In the genomic region with DNA sequence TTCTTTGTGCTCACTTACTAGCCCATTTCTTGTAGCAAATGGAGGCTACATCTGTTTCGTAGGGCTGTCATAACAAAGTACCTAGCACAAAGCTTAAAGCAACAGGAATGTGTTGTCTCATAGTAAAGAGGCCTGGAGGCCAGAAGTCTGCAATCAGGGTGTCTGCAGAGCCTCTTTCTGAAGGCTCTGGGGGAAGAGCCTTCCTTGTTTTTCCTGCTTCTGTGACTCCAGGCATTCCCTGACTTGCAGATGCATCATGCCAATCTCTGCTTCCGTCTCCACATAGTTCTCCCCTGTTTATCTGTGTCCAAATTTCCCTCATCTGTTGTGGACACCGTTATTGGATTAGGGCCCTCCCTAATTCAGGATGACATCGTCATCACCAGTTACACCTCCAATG, we compare ENCODE assay signal across 15 cellular contexts.
DNase-seq lines count a peak whose midpoint lies in the region; ATAC-seq and TF ChIP-seq lines count a peak whose summit lies in the region.
"Had no signal": no experiment of that assay in that cellular context is flagged by ENCODE, and none has a peak within 500 bp of the region (broad histone marks: within the 10 kb centered on the region; RNA-seq: fewer than 3 reads in every experiment).

No MANE protein-coding gene starts in this region.

- H3K9me3 ChIP-seq in lower lobe of right lung, result no peaks in the 10 kb centered on the region
- H3K9me3 ChIP-seq: BLaER1 treated with 17β-estradiol and CSF1 and Interleukin-3, amounts not matched to agents 10 nM and 100 nM had no signal

- H3K4me3 Mint-ChIP-seq in nephron, result no peak overlapping the region
- no peak overlapping the region for H3K4me3 Mint-ChIP-seq in MCF 10A (ENCODE audit: unreplicated experiment)
- H3K4me3 Mint-ChIP-seq: CD4-positive, CD25-positive, alpha-beta regulatory T cell; HFFc6 had no signal

- H3K27ac Mint-ChIP-seq in nephron (peak overlapping the region; percentile 20 to 66 (median 39)), MCF 10A (ENCODE audit: low read depth, unreplicated experiment) (no peak overlapping the region)
- H3K27ac Mint-ChIP-seq: CD4-positive, CD25-positive, alpha-beta regulatory T cell; HFFc6 had no signal

- no peaks in the 10 kb centered on the region for H3K27me3 ChIP-seq in lower lobe of right lung (ENCODE audit: low read depth)
- H3K27me3 ChIP-seq: BLaER1 treated with 17β-estradiol and CSF1 and Interleukin-3, amounts not matched to agents 10 nM and 100 nM had no signal

- DNase-seq in ELF-1 (ENCODE audit: low read depth, low spot score), result peak; percentile 88
- peak; percentile 27 for DNase-seq in epithelial cell of esophagus (ENCODE audit: low read depth)
- no peak for DNase-seq in lower lobe of right lung
- DNase-seq in T-helper 9 cell, result no peak
- no peak for DNase-seq in HPDE6-E6E7 (ENCODE audit: extremely low spot score)
- DNase-seq in stimulated activated CD4-positive, alpha-beta T cell treated with anti-CD3 and anti-CD28 coated beads, Interleukin-4, amount 100 ng/mL, for 24 hours, result no peak
- no peak for DNase-seq in MCF 10A (ENCODE audit: unreplicated experiment)
- DNase-seq: ACHN; CD4-positive, CD25-positive, alpha-beta regulatory T cell; DMS53; HCEC 1CT; HFFc6 had no signal

- no peak for ATAC-seq in lower lobe of right lung

- POLR2A ChIA-PET in MCF 10A (lab: Yijun Ruan, JAX), result no interaction called here

- H3K36me3 ChIP-seq in lower lobe of right lung, result no peaks in the 10 kb centered on the region
- H3K36me3 ChIP-seq: BLaER1 treated with 17β-estradiol and CSF1 and Interleukin-3, amounts not matched to agents 10 nM and 100 nM had no signal

- H3K9me3 Mint-ChIP-seq in nephron (peaks cover 4% of the 10 kb centered on the region), MCF 10A (ENCODE audit: unreplicated experiment) (no peaks in the 10 kb centered on the region)
- H3K9me3 Mint-ChIP-seq: HFFc6 had no signal

- no peaks in the 10 kb centered on the region for H3K4me1 ChIP-seq in lower lobe of right lung

- CTCF ChIA-PET in MCF 10A (lab: Yijun Ruan, JAX), result interaction anchor here (0.5 kb wide), 1 partner anchor 1325 kb away, joined by 6 read pairs; no protein-coding TSS in a partner anchor

- TF ChIP-seq CTCF in epithelial cell of esophagus (IDR thresholded peaks at IDR 0.05; ENCODE audit: insufficient read depth, low read depth, low read length, missing control alignments), result no peak
- no peak for TF ChIP-seq CTCF in lower lobe of right lung (IDR thresholded peaks at IDR 0.05)
- no peak for TF ChIP-seq CTCF in nephron (IDR thresholded peaks at IDR 0.05; ENCODE audit: unreplicated experiment in 3 of 3)
- TF ChIP-seq CTCF in MCF 10A (IDR thresholded peaks at IDR 0.05; ENCODE audit: unreplicated experiment), result no peak

- H3K27ac ChIP-seq in lower lobe of right lung, result peak overlapping the region; percentile 6
- H3K27ac ChIP-seq: BLaER1 treated with 17β-estradiol and CSF1 and Interleukin-3, amounts not matched to agents 10 nM and 100 nM; HL-60 had no signal

- H3K4me1 Mint-ChIP-seq in nephron (peaks cover 44% of the 10 kb centered on the region), MCF 10A (ENCODE audit: insufficient read depth, unreplicated experiment) (peaks cover 5% of the 10 kb centered on the region)
- H3K4me1 Mint-ChIP-seq: CD4-positive, CD25-positive, alpha-beta regulatory T cell had no signal

- H3K27me3 Mint-ChIP-seq in nephron (ENCODE audit: low read depth) (no peaks in the 10 kb centered on the region), MCF 10A (ENCODE audit: insufficient read depth, unreplicated experiment) (no peaks in the 10 kb centered on the region)

- H3K36me3 Mint-ChIP-seq in nephron (ENCODE audit: low read depth) (no peaks in the 10 kb centered on the region), MCF 10A (ENCODE audit: insufficient read depth, unreplicated experiment) (no peaks in the 10 kb centered on the region)
- H3K36me3 Mint-ChIP-seq: CD4-positive, CD25-positive, alpha-beta regulatory T cell had no signal

- intact Hi-C loops in lower lobe of right lung (cut with DNase I) (no loop called here), MCF 10A (cut with micrococcal nuclease) (no loop called here)

- BruUV-seq in MCF 10A (replicated peaks; lab: Mats Ljungman, UMichigan), result no TSS peak

- H3K4me3 ChIP-seq in epithelial cell of esophagus (ENCODE audit: low read length), result no peak overlapping the region
- H3K4me3 ChIP-seq in lower lobe of right lung, result no peak overlapping the region
- H3K4me3 ChIP-seq: BLaER1 treated with 17β-estradiol and CSF1 and Interleukin-3, amounts not matched to agents 10 nM and 100 nM had no signal

Comparison
In these comparisons a context has a peak if more than half of its experiments do, and no peak if none do; other contexts are left out.
1. DNase-seq: peak in ELF-1 (single experiment) and epithelial cell of esophagus (single experiment); none in lower lobe of right lung (single experiment), T-helper 9 cell (single experiment), HPDE6-E6E7 (single experiment), stimulated activated CD4-positive, alpha-beta T cell treated with anti-CD3 and anti-CD28 coated beads, Interleukin-4, amount 100 ng/mL, for 24 hours (single experiment) and MCF 10A (single experiment).